ENCODE assay signal across 8 cellular contexts in the genomic region with DNA sequence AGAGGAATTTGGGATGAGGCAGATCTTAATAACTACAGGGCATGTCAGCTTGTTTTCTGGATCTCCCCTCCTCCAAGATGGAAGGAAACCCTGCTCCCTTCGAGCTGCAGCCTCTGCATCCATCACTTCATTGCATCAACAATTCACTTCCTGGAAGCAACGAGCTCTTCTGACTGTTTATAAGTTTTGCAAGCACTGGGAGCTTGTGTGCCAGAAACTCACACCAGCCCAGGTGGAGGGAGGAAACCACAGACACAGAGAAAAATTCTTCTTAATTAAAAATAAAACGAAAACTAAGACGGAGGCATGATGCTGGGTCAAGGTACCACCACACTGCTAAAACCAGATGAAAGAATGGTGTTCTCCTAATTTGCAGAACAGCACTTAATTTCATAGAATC. TPM values are rescaled to one million over a fixed set of nuclear protein-coding genes. Genes with fewer than 3 reads are reported as not detected.
A peak's percentile ranks its signal among the peaks of the same experiment; 100 is the strongest.
DNase-seq lines count a peak whose midpoint lies in the region; ATAC-seq, FAIRE-seq and TF ChIP-seq lines count a peak whose summit lies in the region.

No MANE protein-coding gene starts in this region.

- H3K14ac ChIP-seq in neuronal stem cell (ENCODE audit: low read length) = no peak overlapping the region

- H3K27me3 Mint-ChIP-seq in astrocyte (ENCODE audit: low read depth, unreplicated experiment) = no peaks in the 10 kb centered on the region

- WGBS in neuronal stem cell (ENCODE audit: extremely low coverage in 2 of 2, insufficient read length in 2 of 2, insufficient replicate concordance in 1 of 2), 2 donors = no CpG with 5 or more reads among the region's 4 CpGs

- no peaks in the 10 kb centered on the region for H3K36me3 Mint-ChIP-seq in astrocyte (ENCODE audit: low read depth, unreplicated experiment)

- H3K79me2 ChIP-seq in astrocyte (ENCODE audit: insufficient read depth, low read length) = peaks cover 91% of the 10 kb centered on the region

- H3K27ac ChIP-seq in astrocyte (ENCODE audit: low read depth, low read length) = no peak overlapping the region
- peak overlapping the region; percentile 65 for H3K27ac ChIP-seq in neuronal stem cell (replicated peaks; ENCODE audit: low read length)
- H3K27ac ChIP-seq in SJCRH30 = no peak overlapping the region

- no peak overlapping the region for H4K91ac ChIP-seq in neuronal stem cell (ENCODE audit: low read depth, low read length, poor library complexity)

- H3K23ac ChIP-seq in neuronal stem cell (ENCODE audit: low read depth, low read length, poor library complexity) = no peak overlapping the region

- H3K18ac ChIP-seq in neuronal stem cell (ENCODE audit: low read length) = no peak overlapping the region

- H2AFZ ChIP-seq in astrocyte (ENCODE audit: low read depth, low read length) (no peak overlapping the region), neuronal stem cell (ENCODE audit: low read length) (no peak overlapping the region)

- no peak overlapping the region for H2BK15ac ChIP-seq in neuronal stem cell (ENCODE audit: low read length)

- H3K4me1 ChIP-seq in astrocyte (ENCODE audit: insufficient read depth, low read length) (peaks cover 36% of the 10 kb centered on the region), neuronal stem cell (ENCODE audit: control insufficient read depth in 2 of 2, insufficient read depth in 1 of 2, low read depth in 1 of 2, low read length in 2 of 2) (peaks cover 38 to 53% of the 10 kb centered on the region in 2 donors), SJCRH30 (no peaks in the 10 kb centered on the region), HAP-1 (peaks cover 23% of the 10 kb centered on the region)

- H3K27me3 ChIP-seq in astrocyte (ENCODE audit: insufficient read depth, low read length) (no peaks in the 10 kb centered on the region), neuronal stem cell (ENCODE audit: control insufficient read depth in 3 of 3, insufficient read depth in 3 of 3, low read depth in 1 of 3, low read length in 3 of 3) (no peaks in the 10 kb centered on the region), SJCRH30 (no peaks in the 10 kb centered on the region), HAP-1 (ENCODE audit: low read depth) (no peaks in the 10 kb centered on the region)

- no peak overlapping the region for H2BK12ac ChIP-seq in neuronal stem cell (ENCODE audit: low read length)

- H3K36me3 ChIP-seq in astrocyte (ENCODE audit: insufficient read depth, low read length) (no peaks in the 10 kb centered on the region), neuronal stem cell (replicated peaks in 1 of 2; ENCODE audit: control insufficient read depth in 2 of 2, insufficient read depth in 2 of 2, low read length in 2 of 2) (peaks cover 0 to 32% of the 10 kb centered on the region in 2 donors), SJCRH30 (no peaks in the 10 kb centered on the region), HAP-1 (replicated peaks) (no peaks in the 10 kb centered on the region)

- H4K8ac ChIP-seq in neuronal stem cell (ENCODE audit: low read depth, low read length) = no peak overlapping the region

- H2BK5ac ChIP-seq in neuronal stem cell (ENCODE audit: low read length) = no peak overlapping the region

- H2BK120ac ChIP-seq in neuronal stem cell (ENCODE audit: low read depth, low read length) = no peak overlapping the region

- H4K20me1 ChIP-seq in astrocyte (ENCODE audit: insufficient read depth, low read length) = peaks cover 22% of the 10 kb centered on the region

- H3K9ac ChIP-seq in astrocyte (ENCODE audit: low read length) (no peak overlapping the region), neuronal stem cell (ENCODE audit: low read depth, low read length, poor library complexity) (no peak overlapping the region)

- H3K9me3 ChIP-seq in astrocyte (ENCODE audit: insufficient read depth, low read depth, low read length) = no peaks in the 10 kb centered on the region
- no peaks in the 10 kb centered on the region for H3K9me3 ChIP-seq in neuronal stem cell (replicated peaks in 1 of 2; ENCODE audit: control insufficient read depth in 2 of 2, insufficient read depth in 1 of 2, low read depth in 1 of 2, low read length in 2 of 2)
- no peaks in the 10 kb centered on the region for H3K9me3 ChIP-seq in SJCRH30 (replicated peaks)
- H3K9me3 ChIP-seq in HAP-1 = no peaks in the 10 kb centered on the region

- H3K4me3 ChIP-seq in astrocyte (ENCODE audit: insufficient read depth, low read depth, low read length) (no peak overlapping the region), neuronal stem cell (ENCODE audit: low read length in 2 of 2) (no peak overlapping the region), SJCRH30 (no peak overlapping the region), HAP-1 (no peak overlapping the region)

- no peak for FAIRE-seq in astrocyte (lab: Jason Lieb, UNC)

- in situ Hi-C loops in HAP-1 (cut with MboI; ENCODE audit: low sequenced_read_pairs) = no loop called here

- H3K9me3 Mint-ChIP-seq in astrocyte (ENCODE audit: unreplicated experiment) = no peaks in the 10 kb centered on the region

- H3K4me2 ChIP-seq in astrocyte (ENCODE audit: low read length) (peak overlapping the region; percentile 7), neuronal stem cell (ENCODE audit: insufficient read depth, low read length, poor library complexity, severe bottlenecking) (no peak overlapping the region)

- no peak overlapping the region for H2AK5ac ChIP-seq in neuronal stem cell (ENCODE audit: low read depth, low read length)

- H3K79me1 ChIP-seq in neuronal stem cell (ENCODE audit: low read depth, low read length) = no peaks in the 10 kb centered on the region

- no peak overlapping the region for H3K4ac ChIP-seq in neuronal stem cell (ENCODE audit: low read length)

- H3K27ac Mint-ChIP-seq in astrocyte (ENCODE audit: unreplicated experiment) = no peak overlapping the region

- peaks cover 74% of the 10 kb centered on the region for H3K4me1 Mint-ChIP-seq in astrocyte (ENCODE audit: low read depth, unreplicated experiment)

- TF ChIP-seq CTCF in astrocyte (IDR thresholded peaks at IDR 0.05; ENCODE audit: insufficient read depth, low read depth, low read length) = no peak

- H3K4me3 Mint-ChIP-seq in astrocyte (ENCODE audit: unreplicated experiment) = no peak overlapping the region

- ATAC-seq in GM18861 (IDR thresholded peaks at IDR 0.05; ENCODE audit: unreplicated experiment) (peak; percentile 59), HG02885 (IDR thresholded peaks at IDR 0.05; ENCODE audit: poor library complexity, unreplicated experiment) (peak; percentile 47)

- peak; percentile 61 for DNase-seq in astrocyte (ENCODE audit: low read depth)
- no peak for DNase-seq in neuronal stem cell (ENCODE audit: low spot score)
- no peak for DNase-seq in SJCRH30
- no peak for DNase-seq in HAP-1 (ENCODE audit: low spot score in 2 of 2)
- no peak for DNase-seq in NCI-H146 (lab: John Stamatoyannopoulos, UW)
- no peak for DNase-seq in NCI-H524 treated with DMSO at 0.1 percent for 48 hours (lab: John Stamatoyannopoulos, UW)

RNA-seq across cellular contexts. Expression of a gene that starts 10.6 kb away (rescaled TPM):
- 39.7 and 45.3 TPM in 2 replicates for total RNA-seq in astrocyte
- polyA plus RNA-seq in neuronal stem cell (2013, experiment 1 of 2) = 183 TPM
- 174 TPM for polyA plus RNA-seq in neuronal stem cell (2013, experiment 2 of 2)
- 16.9 and 17.4 TPM in 2 replicates for total RNA-seq in SJCRH30 (2014; rRNA removed; shearing (Covaris generic))
